Comparison of ENCODE assay signal across 8 cellular contexts in genomic region chr4:36399762-36400353, GRCh38.
DNase-seq lines count a peak whose midpoint lies in the region; ATAC-seq and TF ChIP-seq lines count a peak whose summit lies in the region.

No MANE protein-coding gene starts in this region.

- H3K36me3 Mint-ChIP-seq in activated naive CD4-positive, alpha-beta T cell treated with anti-CD3 and anti-CD28 coated beads, Interleukin-2, amount 10 ng/mL, durations not matched to agents 7 days and 5 days = no peaks in the 10 kb centered on the region

- H3K27me3 Mint-ChIP-seq in activated naive CD4-positive, alpha-beta T cell treated with anti-CD3 and anti-CD28 coated beads, Interleukin-2, amount 10 ng/mL, durations not matched to agents 7 days and 5 days = peaks cover 13% of the 10 kb centered on the region

- H3K4me1 Mint-ChIP-seq in activated naive CD4-positive, alpha-beta T cell treated with anti-CD3 and anti-CD28 coated beads, Interleukin-2, amount 10 ng/mL, durations not matched to agents 7 days and 5 days = peaks cover 4% of the 10 kb centered on the region

- TF ChIP-seq CTCF in GM10248 (IDR thresholded peaks at IDR 0.05; ENCODE audit: control extremely low read depth, extremely low read depth, low read depth, missing control alignments) = peak; percentile 82

- POLR2A ChIA-PET in GM10248 (lab: Yijun Ruan, JAX) = no interaction called here

- peak; percentile 19 for DNase-seq in GM10248 (ENCODE audit: extremely low spot score)
- DNase-seq in NCI-H226 = peak; percentile 21
- DNase-seq in activated naive CD4-positive, alpha-beta T cell treated with anti-CD3 and anti-CD28 coated beads, Interleukin-2, amount 10 ng/mL, durations not matched to agents 7 days and 5 days = peak; percentile 67
- peak; percentile 28 for DNase-seq in kidney tubule cell (ENCODE audit: low spot score)
- peak; percentile 87 for DNase-seq in superior temporal gyrus (ENCODE audit: extremely low spot score)
- DNase-seq in amniotic stem cell (lab: John Stamatoyannopoulos, UW) = no peak
- DNase-seq in COLO668 (lab: John Stamatoyannopoulos, UW; ENCODE audit: unreplicated experiment) = no peak

- H3K9me3 Mint-ChIP-seq in activated naive CD4-positive, alpha-beta T cell treated with anti-CD3 and anti-CD28 coated beads, Interleukin-2, amount 10 ng/mL, durations not matched to agents 7 days and 5 days = peaks cover 3% of the 10 kb centered on the region

- peak; percentile 82 for ATAC-seq in GM21723 (IDR thresholded peaks at IDR 0.05; ENCODE audit: unreplicated experiment)

- H3K4me3 Mint-ChIP-seq in activated naive CD4-positive, alpha-beta T cell treated with anti-CD3 and anti-CD28 coated beads, Interleukin-2, amount 10 ng/mL, durations not matched to agents 7 days and 5 days = no peak overlapping the region

- CTCF ChIA-PET in GM10248 (lab: Yijun Ruan, JAX) = interaction anchor here (0.7 to 4.5 kb wide), 45 partner anchors 10 to 993 kb away, joined by 3 to 54 read pairs (median 4); partner anchors contain the start of gene ARAP2
- CTCF ChIA-PET in activated naive CD4-positive, alpha-beta T cell treated with anti-CD3 and anti-CD28 coated beads, Interleukin-2, amount 10 ng/mL, durations not matched to agents 7 days and 5 days (lab: Charles Lee) = interaction anchor here (0.6 to 4.4 kb wide), 33 partner anchors 9 to 990 kb away, joined by 3 to 65 read pairs (median 5); partner anchors contain the start of genes ARAP2 and DTHD1

- H3K27ac Mint-ChIP-seq in activated naive CD4-positive, alpha-beta T cell treated with anti-CD3 and anti-CD28 coated beads, Interleukin-2, amount 10 ng/mL, durations not matched to agents 7 days and 5 days = no peak overlapping the region

Comparison
In these comparisons a context has a peak if more than half of its experiments do, and no peak if none do; other contexts are left out.
1. DNase-seq: peak in GM10248 (single experiment), NCI-H226 (single experiment), activated naive CD4-positive, alpha-beta T cell treated with anti-CD3 and anti-CD28 coated beads, Interleukin-2, amount 10 ng/mL, durations not matched to agents 7 days and 5 days (single experiment), kidney tubule cell (single experiment) and superior temporal gyrus (single experiment); none in amniotic stem cell (single experiment) and COLO668 (single experiment).